In genomic region chr1:30754684-30755171, GRCh38 we compare ENCODE assay signal across 9 cellular contexts. TPM values are rescaled to one million over a fixed set of nuclear protein-coding genes. Genes with fewer than 3 reads are reported as not detected.
DNase-seq lines count a peak whose midpoint lies in the region; ATAC-seq and TF ChIP-seq lines count a peak whose summit lies in the region.
"Had no signal": no experiment of that assay in that cellular context is flagged by ENCODE, and none has a peak within 500 bp of the region (broad histone marks: within the 10 kb centered on the region; RNA-seq: fewer than 3 reads in every experiment).

No MANE protein-coding gene starts in this region.

- no peak for TF ChIP-seq CTCF in thoracic aorta (IDR thresholded peaks at IDR 0.05)
- TF ChIP-seq CTCF in thyroid gland (IDR thresholded peaks at IDR 0.05), result no peak
- TF ChIP-seq CTCF in omental fat pad (IDR thresholded peaks at IDR 0.05), result no peak

- CTCF ChIA-PET in activated CD8-positive, alpha-beta T cell treated with anti-CD3 and anti-CD28 coated beads, Interleukin-2, amount 10 ng/mL, durations not matched to agents 7 days and 5 days (lab: Charles Lee), result interaction anchor here (0.7 to 17.9 kb wide), 6 partner anchors 10 to 47 kb away, joined by 3 to 242 read pairs (median 58); partner anchors contain the start of gene MATN1

- POLR2A ChIA-PET in activated CD8-positive, alpha-beta T cell treated with anti-CD3 and anti-CD28 coated beads, Interleukin-2, amount 10 ng/mL, durations not matched to agents 7 days and 5 days (lab: Charles Lee), result interaction anchor here (0.5 to 16.2 kb wide), 5 partner anchors 5 to 36 kb away, joined by 3 to 290 read pairs (median 10); partner anchors contain the start of gene LAPTM5

- H3K4me1 ChIP-seq in thoracic aorta (ENCODE audit: control insufficient read depth in 1 of 2, low read depth in 2 of 2) (no peaks in the 10 kb centered on the region), thyroid gland (peaks cover 0 to 4% of the 10 kb centered on the region in 2 donors)

- H3K4me3 Mint-ChIP-seq in activated CD8-positive, alpha-beta T cell treated with anti-CD3 and anti-CD28 coated beads, Interleukin-2, amount 10 ng/mL, durations not matched to agents 7 days and 5 days, result peak overlapping the region; percentile 96

- H3K36me3 ChIP-seq in thoracic aorta (no peaks in the 10 kb centered on the region), thyroid gland (no peaks in the 10 kb centered on the region)

- H3K4me3 ChIP-seq in thoracic aorta (peak overlapping the region; percentile 67), thyroid gland (replicated peaks in 1 of 3) (no peak overlapping the region)

- H3K27ac Mint-ChIP-seq in activated CD8-positive, alpha-beta T cell treated with anti-CD3 and anti-CD28 coated beads, Interleukin-2, amount 10 ng/mL, durations not matched to agents 7 days and 5 days, result peak overlapping the region; percentile 96

- H3K36me3 Mint-ChIP-seq in activated CD8-positive, alpha-beta T cell treated with anti-CD3 and anti-CD28 coated beads, Interleukin-2, amount 10 ng/mL, durations not matched to agents 7 days and 5 days (ENCODE audit: low read depth), result peaks cover 59% of the 10 kb centered on the region

- ATAC-seq in HG02973 (IDR thresholded peaks at IDR 0.05; ENCODE audit: unreplicated experiment) (peak; percentile 40), thoracic aorta (ENCODE audit: insufficient number of reproducible peaks, low FRiP score, low read depth) (no peak), HG03139 (IDR thresholded peaks at IDR 0.05; ENCODE audit: unreplicated experiment) (no peak), omental fat pad (ENCODE audit: low FRiP score) (no peak)
- no peak for ATAC-seq in activated CD8-positive, alpha-beta T cell treated with anti-CD3 and anti-CD28 coated beads, Interleukin-2, amount 10 ng/mL, durations not matched to agents 7 days and 5 days

- TF ChIP-seq POLR2A in thyroid gland (IDR thresholded peaks at IDR 0.05), result no peak

- WGBS in thyroid gland, 2 donors, result 73 to 87% methylated on average over 8 to 9 of the region's 9 CpGs

- intact Hi-C loops in thyroid gland (cut with DNase I), result no loop called here

- H3K27ac ChIP-seq in thoracic aorta (peak overlapping the region in 1 of 2 donors; percentile 11), thyroid gland (no peak overlapping the region)
- H3K27ac ChIP-seq: C4-2B had no signal

- H3K27me3 Mint-ChIP-seq in activated CD8-positive, alpha-beta T cell treated with anti-CD3 and anti-CD28 coated beads, Interleukin-2, amount 10 ng/mL, durations not matched to agents 7 days and 5 days (ENCODE audit: low read depth), result no peaks in the 10 kb centered on the region

- no peaks in the 10 kb centered on the region for H3K9me3 Mint-ChIP-seq in activated CD8-positive, alpha-beta T cell treated with anti-CD3 and anti-CD28 coated beads, Interleukin-2, amount 10 ng/mL, durations not matched to agents 7 days and 5 days (ENCODE audit: insufficient read depth)

- peak; percentile 43 for DNase-seq in activated T-cell treated with anti-CD3 and anti-CD28 coated beads, Interleukin-2, amount 50 U/mL, for 1 hour
- DNase-seq in activated T-cell treated with anti-CD3 and anti-CD28 coated beads for 4 hours (no peak), thoracic aorta (ENCODE audit: low spot score) (no peak), thyroid gland (no peak), omental fat pad (ENCODE audit: low spot score) (no peak)
- no peak for DNase-seq in activated CD8-positive, alpha-beta T cell treated with anti-CD3 and anti-CD28 coated beads, Interleukin-2, amount 10 ng/mL, durations not matched to agents 7 days and 5 days

- H3K4me1 Mint-ChIP-seq in activated CD8-positive, alpha-beta T cell treated with anti-CD3 and anti-CD28 coated beads, Interleukin-2, amount 10 ng/mL, durations not matched to agents 7 days and 5 days (ENCODE audit: low read depth), result peaks cover 81% of the 10 kb centered on the region

- H3K9me3 ChIP-seq in thoracic aorta (no peaks in the 10 kb centered on the region), thyroid gland (no peaks in the 10 kb centered on the region)

- H3K27me3 ChIP-seq in thoracic aorta (replicated peaks; ENCODE audit: insufficient read depth), result no peaks in the 10 kb centered on the region
- H3K27me3 ChIP-seq in thyroid gland, result no peaks in the 10 kb centered on the region

RNA-seq across cellular contexts. Expression of gene LAPTM5, which starts 2.8 kb away (rescaled TPM):
- 100 to 1,000 TPM; 407 to 413 TPM for total RNA-seq in activated CD8-positive, alpha-beta T cell treated with anti-CD3 and anti-CD28 coated beads, Interleukin-2, amount 10 ng/mL, durations not matched to agents 7 days and 5 days
- total RNA-seq in thoracic aorta (100 to 1,000 TPM in 1 of 2 donors, 10 to 100 TPM in 1; 91.0 to 127 TPM), thyroid gland (10 to 100 TPM; 25.3 to 97.3 (median 46.4) TPM), omental fat pad (100 to 1,000 TPM in 3 of 4 donors, 10 to 100 TPM in 1; 87.4 to 327 (median 154) TPM)

RNA-seq across cellular contexts. Expression of gene MATN1, which starts 31.3 kb away (rescaled TPM):
- total RNA-seq in activated CD8-positive, alpha-beta T cell treated with anti-CD3 and anti-CD28 coated beads, Interleukin-2, amount 10 ng/mL, durations not matched to agents 7 days and 5 days, result not detected
- total RNA-seq in thoracic aorta, result 1 to 10 TPM in 1 of 2 donors, not detected in 1; 1.5 TPM
- 1 to 10 TPM in 1 of 4 donors, under 1 TPM in 1, not detected in 2; 0.45 to 3.0 TPM for total RNA-seq in thyroid gland
- total RNA-seq in omental fat pad, result under 1 TPM in 2 of 4 donors, not detected in 2; 0.28 to 0.84 TPM
